Comparison of ENCODE assay signal across 29 cellular contexts in the genomic region with DNA sequence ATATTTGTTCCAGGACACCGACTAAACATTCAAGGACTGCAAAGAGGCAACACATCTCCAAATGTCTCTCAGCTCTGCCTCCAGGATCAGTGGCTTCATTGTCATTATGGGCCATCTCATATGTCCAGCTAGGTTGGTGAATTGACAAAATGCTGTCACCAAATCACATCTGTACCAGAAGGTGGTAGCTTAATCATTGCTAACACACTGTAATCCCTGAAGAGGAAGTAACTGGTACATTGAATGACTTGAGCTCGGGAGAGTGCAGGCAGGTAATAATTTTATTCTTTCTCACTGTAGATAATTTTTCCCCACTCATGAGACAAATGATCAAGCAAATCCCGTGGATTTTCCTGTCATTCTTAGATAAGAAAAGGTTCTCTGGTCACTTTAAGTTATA.
"Had no signal": no experiment of that assay in that cellular context is flagged by ENCODE, and none has a peak within 500 bp of the region (broad histone marks: within the 10 kb centered on the region; RNA-seq: fewer than 3 reads in every experiment).

No MANE protein-coding gene starts in this region.

- ATAC-seq: activated CD4-positive, alpha-beta T cell treated with anti-CD3 and anti-CD28 coated beads for 36 hours; activated T-helper 17 cell treated with anti-CD3 and anti-CD28 coated beads, Interleukin-2, amount 50 U/mL, for 72 hours; effector memory CD8-positive, alpha-beta T cell; esophagus mucosa; natural killer cell treated with Interleukin-12 subunit alpha and Interleukin-12 subunit beta and Interleukin-15 and Interleukin-18, amount 100 ng/mL, for 72 hours; pancreas; stimulated activated naive CD8-positive, alpha-beta T cell treated with anti-CD3 and anti-CD28 coated beads, Interleukin-15, Interleukin-2, amounts not matched to agents 100 U/mL and 50 U/mL, for 24 hours; upper lobe of right lung had no signal

- H3K27me3 ChIP-seq: adrenal gland, ascending aorta, brain microvascular endothelial cell, neutrophil, pancreas, upper lobe of right lung had no signal

- H3K27ac ChIP-seq: adrenal gland, ascending aorta, brain microvascular endothelial cell, neutrophil, pancreas, psoas muscle, upper lobe of right lung had no signal

- H3K4me1 ChIP-seq: ascending aorta, upper lobe of right lung had no signal

- H3K9me3 ChIP-seq: adrenal gland, ascending aorta, neutrophil, pancreas, psoas muscle, upper lobe of right lung had no signal

- H3K36me3 ChIP-seq: adrenal gland, ascending aorta, brain microvascular endothelial cell, neutrophil, pancreas, upper lobe of right lung had no signal

- DNase-seq: activated B cell treated with CpG ODN at 0.5 μM for 24 hours; activated CD4-positive, alpha-beta T cell treated with anti-CD3 and anti-CD28 coated beads for 36 hours; activated CD4-positive, alpha-beta T cell treated with anti-CD3 and anti-CD28 coated beads, Interleukin-2, amount 50 U/mL, for 4 hours; activated CD8-positive, alpha-beta memory T cell treated with anti-CD3 and anti-CD28 coated beads for 24 hours; activated CD8-positive, alpha-beta memory T cell treated with anti-CD3 and anti-CD28 coated beads, Interleukin-2, amount 50 U/mL, for 4 hours; activated naive CD4-positive, alpha-beta T cell; activated T-cell treated with anti-CD3 and anti-CD28 coated beads, Interleukin-2, amount 50 U/mL, for 24 hours; adrenal gland; brain microvascular endothelial cell; central memory CD4-positive, alpha-beta T cell; effector memory CD8-positive, alpha-beta T cell; foreskin melanocyte; hippocampal formation; kidney glomerular epithelial cell; left ventricle myocardium superior; mammary epithelial cell; pancreas; psoas muscle; right cardiac atrium; stimulated activated CD4-positive, alpha-beta T cell treated with anti-CD3 and anti-CD28 coated beads, Interleukin-12 subunit alpha, Interleukin-12 subunit beta, amount 100 ng/mL, for 4 hours; stimulated activated CD4-positive, alpha-beta T cell treated with anti-CD3 and anti-CD28 coated beads, Interleukin-4, amount 100 ng/mL, for 4 hours; stimulated activated naive CD8-positive, alpha-beta T cell treated with anti-CD3 and anti-CD28 coated beads, Interleukin-15, Interleukin-2, amounts not matched to agents 100 U/mL and 50 U/mL, for 24 hours; T-helper 9 cell; upper lobe of right lung had no signal

- H3K4me3 ChIP-seq: adrenal gland, ascending aorta, pancreas, psoas muscle, upper lobe of right lung had no signal
